ENCODE assay signal across 7 cellular contexts in genomic region chr21:44175189-44175588, GRCh38. TPM values are rescaled to one million over a fixed set of nuclear protein-coding genes. Genes with fewer than 3 reads are reported as not detected.
DNase-seq lines count a peak whose midpoint lies in the region; ATAC-seq and TF ChIP-seq lines count a peak whose summit lies in the region.
"Not testable (repeated sequence)": the region's sequence is repeated elsewhere in the genome, so short reads cannot be mapped to it uniquely, and the experiment has no call there.

No MANE protein-coding gene starts in this region.

- TF ChIP-seq CTCF in lower lobe of right lung (IDR thresholded peaks at IDR 0.05): not testable (repeated sequence)

- not testable (repeated sequence) for H3K27ac Mint-ChIP-seq in T-helper 17 cell

- not testable (repeated sequence) for H3K27me3 ChIP-seq in lower lobe of right lung (ENCODE audit: low read depth)

- not testable (repeated sequence) for H3K36me3 ChIP-seq in lower lobe of right lung

- not testable (repeated sequence) for H3K27me3 Mint-ChIP-seq in T-helper 17 cell

- not testable (repeated sequence) for H3K27ac ChIP-seq in lower lobe of right lung

- H3K4me1 ChIP-seq in lower lobe of right lung: not testable (repeated sequence)

- not testable (repeated sequence) for H3K4me1 Mint-ChIP-seq in T-helper 17 cell

- not testable (repeated sequence) for H3K4me3 Mint-ChIP-seq in T-helper 17 cell

- intact Hi-C loops in Right ventricle myocardium superior (cut with DNase I); lower lobe of right lung (cut with DNase I): not testable (repeated sequence)

- H3K4me3 ChIP-seq in lower lobe of right lung: not testable (repeated sequence)

- DNase-seq in T-helper 17 cell: not testable (repeated sequence)
- peak; percentile 44 for DNase-seq in Right ventricle myocardium superior
- DNase-seq in lower lobe of right lung: peak; percentile 55

- ATAC-seq in GM18511 (IDR thresholded peaks at IDR 0.05; ENCODE audit: unreplicated experiment) (peak; percentile 68), GM21447 (IDR thresholded peaks at IDR 0.05; ENCODE audit: unreplicated experiment) (peak; percentile 57), HG02678 (IDR thresholded peaks at IDR 0.05; ENCODE audit: unreplicated experiment) (peak; percentile 64), HG03066 (IDR thresholded peaks at IDR 0.05; ENCODE audit: low read depth, unreplicated experiment) (peak; percentile 60), T-helper 17 cell (peak; percentile 51), lower lobe of right lung (peak; percentile 60 to 81)
- not testable (repeated sequence) for ATAC-seq in Right ventricle myocardium superior (ENCODE audit: poor library complexity)

- not testable (repeated sequence) for H3K36me3 Mint-ChIP-seq in T-helper 17 cell (ENCODE audit: low read depth)

- not testable (repeated sequence) for H3K9me3 ChIP-seq in T-helper 17 cell (ENCODE audit: control insufficient read depth, low read length, poor library complexity, severe bottlenecking); lower lobe of right lung

RNA-seq across cellular contexts. Expression of gene GATD3, which starts 41.7 kb away (rescaled TPM):
- 10 to 100 TPM; 39.8 to 50.5 TPM for total RNA-seq in T-helper 17 cell
- total RNA-seq in Right ventricle myocardium superior: 146 TPM
- total RNA-seq in lower lobe of right lung: 37.1 TPM
